8 cellular contexts compared by ENCODE assay signal in the genomic region with DNA sequence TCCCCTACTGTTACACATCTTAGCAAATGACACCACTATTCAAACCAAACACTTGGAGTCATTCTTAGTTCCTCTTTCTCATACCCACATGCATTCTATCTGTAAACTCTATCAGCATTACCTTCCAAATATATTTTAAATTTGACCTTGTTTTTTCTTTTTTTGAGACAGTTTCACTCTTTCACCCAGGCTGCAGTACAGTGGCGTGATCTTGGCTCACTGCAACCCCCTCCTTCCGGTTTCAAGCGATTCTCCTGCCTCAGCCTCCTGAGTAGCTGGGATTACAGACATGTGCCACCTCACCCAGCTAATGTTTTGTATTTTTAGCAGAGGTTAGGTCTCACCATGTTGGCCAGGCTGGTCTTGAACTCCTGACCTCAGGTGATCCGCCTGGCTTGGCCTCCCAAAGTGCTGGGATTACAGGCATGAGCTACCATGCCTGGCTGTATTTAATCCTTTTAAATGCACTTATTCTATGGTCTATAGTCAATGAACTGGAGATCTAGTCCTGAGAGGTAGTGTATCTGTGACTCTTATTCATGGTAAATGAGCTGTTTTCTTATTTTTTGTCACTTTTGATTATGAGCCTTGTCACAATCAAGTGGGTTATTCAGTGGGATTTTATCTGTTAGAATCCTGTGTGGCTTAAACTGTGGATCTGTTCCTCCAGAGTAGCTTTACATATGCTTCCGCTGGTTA.
DNase-seq lines count a peak whose midpoint lies in the region; ATAC-seq and TF ChIP-seq lines count a peak whose summit lies in the region.

No MANE protein-coding gene starts in this region.

- BruUV-seq in A673 (replicated peaks; lab: Mats Ljungman, UMichigan) = no TSS peak

- no peaks in the 10 kb centered on the region for H3K9me3 Mint-ChIP-seq in WTC11

- peak; percentile 10 to 20 (median 15) for DNase-seq in stimulated activated CD4-positive, alpha-beta T cell treated with anti-CD3 and anti-CD28 coated beads, Interleukin-12 subunit alpha, Interleukin-12 subunit beta, amount 100 ng/mL, for 48 hours (ENCODE audit: low read depth in 2 of 3, low spot score in 1 of 3)
- no peak for DNase-seq in stimulated activated CD4-positive, alpha-beta T cell treated with anti-CD3 and anti-CD28 coated beads, Interleukin-12 subunit alpha, Interleukin-12 subunit beta, amount 100 ng/mL, for 4 hours
- DNase-seq in WTC11 (ENCODE audit: low spot score) (no peak), C1 segment of cervical spinal cord (lab: John Stamatoyannopoulos, UW) (no peak), A673 (ENCODE audit: low spot score) (no peak), mucosa of gallbladder (ENCODE audit: low spot score) (no peak)
- DNase-seq in activated CD4-positive, CD25-positive, alpha-beta regulatory T cell treated with anti-CD3 and anti-CD28 coated beads, Interleukin-2, amount 50 U/mL, for 72 hours = no peak

- no peak overlapping the region for H3K27ac ChIP-seq in A673 (ENCODE audit: low read depth, low read length, poor library complexity, severe bottlenecking)

- H3K4me3 Mint-ChIP-seq in WTC11 = no peak overlapping the region

- H3K36me3 ChIP-seq in A673 (ENCODE audit: insufficient read depth, low read length, poor library complexity, severe bottlenecking) = no peaks in the 10 kb centered on the region

- TF ChIP-seq CTCF in WTC11 (IDR thresholded peaks at IDR 0.05) (no peak), A673 (conservative IDR thresholded peaks at IDR 0.05; ENCODE audit: low read depth, low read length) (no peak)

- H3K9me3 ChIP-seq in A673 (ENCODE audit: low read depth, low read length, poor library complexity, severe bottlenecking) = no peaks in the 10 kb centered on the region

- H3K36me3 Mint-ChIP-seq in WTC11 = peaks cover 4% of the 10 kb centered on the region

- H3K27me3 ChIP-seq in A673 (replicated peaks; ENCODE audit: insufficient read depth, low read depth, low read length, poor library complexity) = no peaks in the 10 kb centered on the region

- ATAC-seq in HG03280 (IDR thresholded peaks at IDR 0.05; ENCODE audit: unreplicated experiment) (peak; percentile 61), WTC11 (no peak)

- POLR2A ChIA-PET in WTC11 (lab: Charles Lee) = interaction anchor here (0.6 kb wide), 1 partner anchor 61 kb away, joined by 4 read pairs; no protein-coding TSS in a partner anchor
- POLR2A ChIA-PET in A673 (lab: Charles Lee; ENCODE audit: low non-redundant PET) = no interaction called here

- no peaks in the 10 kb centered on the region for H3K4me1 ChIP-seq in A673 (ENCODE audit: insufficient read depth, low read length, poor library complexity, severe bottlenecking)

- H3K4me3 ChIP-seq in A673 (ENCODE audit: low read depth, low read length, poor library complexity, severe bottlenecking) = no peak overlapping the region

- H3K27ac Mint-ChIP-seq in WTC11 = 0 out of 2 replicates have a peak overlapping the region, but pooled peaks have one; percentile 9

- intact Hi-C loops in A673 (cut with micrococcal nuclease; ENCODE audit: unreplicated experiment) = no loop called here

- no peaks in the 10 kb centered on the region for H3K4me1 Mint-ChIP-seq in WTC11

- CTCF ChIA-PET in WTC11 (lab: Charles Lee) = interaction anchor here (0.9 to 1.4 kb wide), 2 partner anchors 53 to 137 kb away, joined by 4 to 5 read pairs; a partner anchor contains a TSS
- CTCF ChIA-PET in A673 (lab: Charles Lee) = no interaction called here

- no peaks in the 10 kb centered on the region for H3K27me3 Mint-ChIP-seq in WTC11 (ENCODE audit: low read depth)

TF ChIP-seq in WTC11, 78 proteins besides CTCF, POLR2A, EP300 and RAD21:
- TF ChIP-seq KAT7 (CRISPR knock-in tag; IDR thresholded peaks at IDR 0.05; ENCODE audit: borderline replicate concordance) (no peak), NFATC4 (CRISPR knock-in tag; IDR thresholded peaks at IDR 0.05) (no peak), ZNF423 (CRISPR knock-in tag; IDR thresholded peaks at IDR 0.05) (no peak), TEAD4 (CRISPR knock-in tag; IDR thresholded peaks at IDR 0.05) (no peak)
- TF ChIP-seq, protein P1, sequence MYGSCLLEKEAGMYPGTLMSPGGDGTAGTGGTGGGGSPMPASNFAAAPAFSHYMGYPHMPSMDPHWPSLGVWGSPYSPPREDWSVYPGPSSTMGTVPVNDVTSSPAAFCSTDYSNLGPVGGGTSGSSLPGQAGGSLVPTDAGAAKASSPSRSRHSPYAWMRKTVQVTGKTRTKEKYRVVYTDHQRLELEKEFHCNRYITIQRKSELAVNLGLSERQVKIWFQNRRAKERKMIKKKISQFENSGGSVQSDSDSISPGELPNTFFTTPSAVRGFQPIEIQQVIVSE (CRISPR knock-in tag; IDR thresholded peaks at IDR 0.05; ENCODE audit: borderline replicate concordance) = no peak
TF ChIP-seq in WTC11: peak in this region for 0.

Comparison
In these comparisons a context has a peak if more than half of its experiments do, and no peak if none do; other contexts are left out.
1. DNase-seq: peak in stimulated activated CD4-positive, alpha-beta T cell treated with anti-CD3 and anti-CD28 coated beads, Interleukin-12 subunit alpha, Interleukin-12 subunit beta, amount 100 ng/mL, for 48 hours (3 of 3); none in stimulated activated CD4-positive, alpha-beta T cell treated with anti-CD3 and anti-CD28 coated beads, Interleukin-12 subunit alpha, Interleukin-12 subunit beta, amount 100 ng/mL, for 4 hours (single experiment), WTC11 (single experiment), C1 segment of cervical spinal cord (0 of 14), A673 (single experiment), mucosa of gallbladder (single experiment) and activated CD4-positive, CD25-positive, alpha-beta regulatory T cell treated with anti-CD3 and anti-CD28 coated beads, Interleukin-2, amount 50 U/mL, for 72 hours (single experiment).